In the genomic region with DNA sequence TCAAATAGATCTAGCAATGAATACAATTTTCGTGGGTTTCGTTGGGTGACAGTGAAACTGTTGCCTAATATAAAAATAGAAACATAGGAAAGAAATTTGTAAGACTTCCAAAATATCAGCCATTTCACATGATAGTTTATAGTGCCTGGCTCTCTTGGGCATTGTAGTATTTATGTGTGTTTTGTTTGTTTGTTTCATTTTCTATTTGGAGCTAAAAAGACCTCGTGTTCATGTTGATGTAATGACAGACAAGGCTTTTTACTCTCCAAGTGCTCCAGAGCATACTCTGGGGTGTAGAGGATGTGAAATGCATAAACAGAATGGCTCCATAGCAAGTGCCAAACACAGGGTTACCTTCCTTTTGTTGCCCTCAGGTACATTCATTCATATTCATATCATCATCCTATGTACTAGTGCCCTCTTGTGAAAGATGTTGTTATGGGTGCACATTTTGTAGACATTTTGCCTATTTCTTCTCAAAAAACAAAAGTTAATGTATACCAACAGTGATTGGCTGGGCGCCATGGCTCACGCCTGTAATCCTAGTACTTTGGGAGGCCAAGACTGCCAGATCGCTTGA, we compare ENCODE assay signal across 11 cellular contexts.
DNase-seq lines count a peak whose midpoint lies in the region; ATAC-seq lines count a peak whose summit lies in the region.
"Had no signal": no experiment of that assay in that cellular context is flagged by ENCODE, and none has a peak within 500 bp of the region (broad histone marks: within the 10 kb centered on the region; RNA-seq: fewer than 3 reads in every experiment).

No MANE protein-coding gene starts in this region.

- ATAC-seq in GM19395 (IDR thresholded peaks at IDR 0.05; ENCODE audit: unreplicated experiment), result peak; percentile 60
- ATAC-seq in HG03521 (IDR thresholded peaks at IDR 0.05; ENCODE audit: unreplicated experiment), result peak; percentile 86
- no peak for ATAC-seq in HG02840 (IDR thresholded peaks at IDR 0.05; ENCODE audit: low FRiP score, unreplicated experiment)
- ATAC-seq: T-helper 17 cell had no signal

- DNase-seq in GM03348 (ENCODE audit: low spot score) (peak; percentile 6), fibroblast of peridontal ligament (ENCODE audit: extremely low read depth) (peak; percentile 3), amniotic stem cell (lab: John Stamatoyannopoulos, UW) (no peak), NCI-H1417 treated with DMSO at 0.1 percent for 48 hours (lab: John Stamatoyannopoulos, UW) (no peak), SW 1271 (lab: John Stamatoyannopoulos, UW) (no peak)
- DNase-seq: HCEC 1CT, NCI-H1436, T-helper 17 cell had no signal

Comparison
In these comparisons a context has a peak if more than half of its experiments do, and no peak if none do; other contexts are left out.
1. DNase-seq: peak in GM03348 (single experiment) and fibroblast of peridontal ligament (single experiment); none in amniotic stem cell (single experiment), NCI-H1417 treated with DMSO at 0.1 percent for 48 hours (single experiment) and SW 1271 (0 of 2).